ENCODE assay signal across 21 cellular contexts in genomic region chr5:143258559-143259253, GRCh38.
DNase-seq lines count a peak whose midpoint lies in the region; ATAC-seq and TF ChIP-seq lines count a peak whose summit lies in the region.
"Had no signal": no experiment of that assay in that cellular context is flagged by ENCODE, and none has a peak within 500 bp of the region (broad histone marks: within the 10 kb centered on the region; RNA-seq: fewer than 3 reads in every experiment).

No MANE protein-coding gene starts in this region.

- POLR2A ChIA-PET in activated CD4-positive, alpha-beta T cell treated with anti-CD3 and anti-CD28 coated beads for 36 hours (lab: Charles Lee) = no interaction called here

- H3K27me3 Mint-ChIP-seq in activated CD4-positive, alpha-beta T cell treated with anti-CD3 and anti-CD28 coated beads for 36 hours = no peaks in the 10 kb centered on the region
- H3K27me3 Mint-ChIP-seq: activated B cell treated with CpG ODN at 0.5 μM for 24 hours; natural killer cell treated with Interleukin-12 subunit alpha and Interleukin-12 subunit beta and Interleukin-15 and Interleukin-18, amount 100 ng/mL, for 72 hours had no signal

- H3K4me1 Mint-ChIP-seq in activated CD4-positive, alpha-beta T cell treated with anti-CD3 and anti-CD28 coated beads for 36 hours = peaks cover 19% of the 10 kb centered on the region
- H3K4me1 Mint-ChIP-seq: activated B cell treated with CpG ODN at 0.5 μM for 24 hours had no signal

- intact Hi-C loops in activated CD4-positive, alpha-beta T cell treated with anti-CD3 and anti-CD28 coated beads for 36 hours (cut with DNase I, micrococcal nuclease) = no loop called here
- intact Hi-C loops in cardiac septum (cut with DNase I) = no loop called here

- TF ChIP-seq CTCF in fibroblast of pulmonary artery (IDR thresholded peaks at IDR 0.05; ENCODE audit: low read length, missing control alignments) = no peak

- ATAC-seq in activated CD4-positive, alpha-beta T cell treated with anti-CD3 and anti-CD28 coated beads for 36 hours = no peak
- no peak for ATAC-seq in GM21529 (IDR thresholded peaks at IDR 0.05; ENCODE audit: unreplicated experiment)
- ATAC-seq: activated naive CD4-positive, alpha-beta T cell treated with anti-CD3 and anti-CD28 coated beads, Interleukin-2, amount 50 U/mL, for 72 hours; natural killer cell treated with Interleukin-12 subunit alpha and Interleukin-12 subunit beta and Interleukin-15 and Interleukin-18, amount 100 ng/mL, for 72 hours had no signal

- H3K9me3 Mint-ChIP-seq in activated CD4-positive, alpha-beta T cell treated with anti-CD3 and anti-CD28 coated beads for 36 hours (ENCODE audit: low read depth) = peaks cover 3% of the 10 kb centered on the region
- H3K9me3 Mint-ChIP-seq: activated B cell treated with CpG ODN at 0.5 μM for 24 hours had no signal

- no peaks in the 10 kb centered on the region for H3K36me3 Mint-ChIP-seq in activated CD4-positive, alpha-beta T cell treated with anti-CD3 and anti-CD28 coated beads for 36 hours (ENCODE audit: low read depth)
- H3K36me3 Mint-ChIP-seq: activated naive CD4-positive, alpha-beta T cell treated with anti-CD3 and anti-CD28 coated beads, Interleukin-2, amount 50 U/mL, for 72 hours; brain had no signal

- DNase-seq in activated CD4-positive, alpha-beta T cell treated with anti-CD3 and anti-CD28 coated beads for 36 hours = no peak
- DNase-seq in activated CD4-positive, alpha-beta T cell treated with anti-CD3 and anti-CD28 coated beads, Interleukin-2, amount 50 U/mL, for 4 hours = no peak
- peak; percentile 69 for DNase-seq in SW480 (ENCODE audit: low spot score)
- DNase-seq in fibroblast of pulmonary artery (ENCODE audit: low read depth) = peak; percentile 21
- no peak for DNase-seq in DMS153 treated with DMSO at 0.1 percent for 48 hours (lab: John Stamatoyannopoulos, UW; ENCODE audit: unreplicated experiment)
- no peak for DNase-seq in cardiac septum (ENCODE audit: low spot score)
- no peak for DNase-seq in NCI-H146 (lab: John Stamatoyannopoulos, UW)
- DNase-seq: activated B cell treated with CpG ODN at 0.5 μM for 24 hours; mesendoderm; NCI-H1417; NCI-H526; sigmoid colon; SJCRH30; stimulated activated naive CD4-positive, alpha-beta T cell treated with Interleukin-2 at 50 U/mL for 16 hours had no signal

- H3K4me3 Mint-ChIP-seq in activated CD4-positive, alpha-beta T cell treated with anti-CD3 and anti-CD28 coated beads for 36 hours = no peak overlapping the region
- H3K4me3 Mint-ChIP-seq: activated B cell treated with CpG ODN at 0.5 μM for 24 hours; brain; natural killer cell treated with Interleukin-12 subunit alpha and Interleukin-12 subunit beta and Interleukin-15 and Interleukin-18, amount 100 ng/mL, for 72 hours had no signal

- CTCF ChIA-PET in activated CD4-positive, alpha-beta T cell treated with anti-CD3 and anti-CD28 coated beads for 36 hours (lab: Charles Lee) = no interaction called here

- H3K4me3 ChIP-seq in fibroblast of pulmonary artery (replicated peaks; ENCODE audit: low read depth, low read length) = no peak overlapping the region
- H3K4me3 ChIP-seq: BLaER1, coronary artery, sigmoid colon, SJCRH30, tibial nerve had no signal

- H3K27ac Mint-ChIP-seq in activated CD4-positive, alpha-beta T cell treated with anti-CD3 and anti-CD28 coated beads for 36 hours = peak overlapping the region; percentile 51
- H3K27ac Mint-ChIP-seq: activated B cell treated with CpG ODN at 0.5 μM for 24 hours; activated naive CD4-positive, alpha-beta T cell treated with anti-CD3 and anti-CD28 coated beads, Interleukin-2, amount 50 U/mL, for 72 hours; brain had no signal

Comparison
In these comparisons a context has a peak if more than half of its experiments do, and no peak if none do; other contexts are left out.
1. DNase-seq: peak in SW480 (single experiment) and fibroblast of pulmonary artery (single experiment); none in activated CD4-positive, alpha-beta T cell treated with anti-CD3 and anti-CD28 coated beads for 36 hours (single experiment), activated CD4-positive, alpha-beta T cell treated with anti-CD3 and anti-CD28 coated beads, Interleukin-2, amount 50 U/mL, for 4 hours (0 of 2), DMS153 treated with DMSO at 0.1 percent for 48 hours (single experiment), cardiac septum (single experiment) and NCI-H146 (single experiment).